Comparison of ENCODE assay signal across 8 cellular contexts in genomic region chr1:161021168-161021958, GRCh38. TPM values are rescaled to one million over a fixed set of nuclear protein-coding genes. Genes with fewer than 3 reads are reported as not detected.
DNase-seq lines count a peak whose midpoint lies in the region; ATAC-seq and TF ChIP-seq lines count a peak whose summit lies in the region.

No MANE protein-coding gene starts in this region.

- H3K9me3 ChIP-seq in liver (ENCODE audit: control insufficient read depth in 4 of 4, low read length in 3 of 4): no peaks in the 10 kb centered on the region

- TF ChIP-seq RAD21 in liver (IDR thresholded peaks at IDR 0.05): no peak

- ATAC-seq in GM19035 (IDR thresholded peaks at IDR 0.05; ENCODE audit: unreplicated experiment): peak; percentile 92
- peak; percentile 76 for ATAC-seq in HG03196 (IDR thresholded peaks at IDR 0.05; ENCODE audit: unreplicated experiment)

- H3K27me3 Mint-ChIP-seq in dendritic cell treated with granulocyte-macrophage colony-stimulating factor and Interleukin-4, amounts not matched to agents 40 ng/mL and 50 ng/mL, for 4 days: no peaks in the 10 kb centered on the region

- peak overlapping the region; percentile 68 to 97 for H3K9ac ChIP-seq in liver (ENCODE audit: low read depth in 1 of 2, low read length in 2 of 2)

- H3K36me3 ChIP-seq in liver (ENCODE audit: control insufficient read depth in 4 of 4, insufficient read depth in 3 of 4, low read depth in 1 of 4, low read length in 3 of 4): no peaks in the 10 kb centered on the region

- TF ChIP-seq CTCF in AG10803 (conservative IDR thresholded peaks at IDR 0.05; ENCODE audit: low read length): no peak
- TF ChIP-seq CTCF in liver (IDR thresholded peaks at IDR 0.05; ENCODE audit: low read depth, low read length, missing input control): no peak

- H3K36me3 Mint-ChIP-seq in dendritic cell treated with granulocyte-macrophage colony-stimulating factor and Interleukin-4, amounts not matched to agents 40 ng/mL and 50 ng/mL, for 4 days (ENCODE audit: low read depth): peaks cover 12% of the 10 kb centered on the region

- H3K27ac ChIP-seq in liver (ENCODE audit: low read depth in 1 of 2, low read length in 2 of 2): peak overlapping the region; percentile 82 to 92

- H3K9me3 Mint-ChIP-seq in dendritic cell treated with granulocyte-macrophage colony-stimulating factor and Interleukin-4, amounts not matched to agents 40 ng/mL and 50 ng/mL, for 4 days: no peaks in the 10 kb centered on the region

- peaks cover 11 to 32% (median 18%) of the 10 kb centered on the region in 4 donors for H3K4me1 ChIP-seq in liver (ENCODE audit: control insufficient read depth in 4 of 4, insufficient read depth in 4 of 4, low read length in 3 of 4)

- DNase-seq in AG10803 (ENCODE audit: low read depth): no peak
- DNase-seq in NCI-H460 (ENCODE audit: extremely low read depth, low read depth): peak; percentile 76
- peak; percentile 90 for DNase-seq in activated CD4-positive, alpha-beta T cell treated with anti-CD3 and anti-CD28 coated beads for 48 hours
- DNase-seq in stimulated activated CD4-positive, alpha-beta T cell treated with anti-CD3 and anti-CD28 coated beads, Interleukin-4, amount 100 ng/mL, for 4 hours: peak; percentile 85 to 87

- H3K27ac Mint-ChIP-seq in dendritic cell treated with granulocyte-macrophage colony-stimulating factor and Interleukin-4, amounts not matched to agents 40 ng/mL and 50 ng/mL, for 4 days: peak overlapping the region; percentile 86

- peak overlapping the region; percentile 88 for H3K4me3 Mint-ChIP-seq in dendritic cell treated with granulocyte-macrophage colony-stimulating factor and Interleukin-4, amounts not matched to agents 40 ng/mL and 50 ng/mL, for 4 days

- peaks cover 50% of the 10 kb centered on the region for H3K4me1 Mint-ChIP-seq in dendritic cell treated with granulocyte-macrophage colony-stimulating factor and Interleukin-4, amounts not matched to agents 40 ng/mL and 50 ng/mL, for 4 days (ENCODE audit: low read depth)

- WGBS in liver: 13% methylated on average over 34 of the region's 34 CpGs

- H3K27me3 ChIP-seq in liver (ENCODE audit: control insufficient read depth in 4 of 4, insufficient read depth in 4 of 4, low read length in 3 of 4): no peaks in the 10 kb centered on the region

- H3K4me3 ChIP-seq in AG10803 (ENCODE audit: low read length): peak overlapping the region; percentile 62
- peak overlapping the region; percentile 62 to 92 (median 74) for H3K4me3 ChIP-seq in liver (ENCODE audit: low read depth in 1 of 3, low read length in 3 of 3)

- intact Hi-C loops in dendritic cell treated with granulocyte-macrophage colony-stimulating factor and Interleukin-4, amounts not matched to agents 40 ng/mL and 50 ng/mL, for 4 days (cut with micrococcal nuclease): loop anchor here (1.0 kb wide), 1 partner anchor 24 kb away; the partner anchor contains the start of gene USF1

TF ChIP-seq in liver, 16 proteins besides CTCF, POLR2A, EP300 and RAD21:
- peak in 1 of 2 donors; percentile 28 for TF ChIP-seq JUND (IDR thresholded peaks at IDR 0.05)
- no peak for TF ChIP-seq HNF4G (IDR thresholded peaks at IDR 0.05)
- TF ChIP-seq YY1 (IDR thresholded peaks at IDR 0.05): peak; percentile 69
- no peak for TF ChIP-seq NR2F2 (IDR thresholded peaks at IDR 0.05)
- TF ChIP-seq EGR1 (IDR thresholded peaks at IDR 0.05; ENCODE audit: low read depth in 2 of 2): peak in 1 of 2 donors; percentile 24
- TF ChIP-seq HNF4A (conservative IDR thresholded peaks at IDR 0.05): peak in 1 of 2 donors; percentile 38
- no peak for TF ChIP-seq FOXA2 (IDR thresholded peaks at IDR 0.05)
- peak; percentile 26 to 36 for TF ChIP-seq RXRA (IDR thresholded peaks at IDR 0.05)
- TF ChIP-seq MAX (IDR thresholded peaks at IDR 0.05): no peak
- TF ChIP-seq REST (IDR thresholded peaks at IDR 0.05): peak; percentile 86
- TF ChIP-seq FOXA1 (IDR thresholded peaks at IDR 0.05): no peak
- peak; percentile 18 for TF ChIP-seq ZBTB33 (IDR thresholded peaks at IDR 0.05)
- TF ChIP-seq ATF3 (IDR thresholded peaks at IDR 0.05): no peak
- peak; percentile 82 for TF ChIP-seq TAF1 (conservative IDR thresholded peaks at IDR 0.05)
- peak; percentile 86 for TF ChIP-seq SP1 (IDR thresholded peaks at IDR 0.05)
- peak in 1 of 2 donors; percentile 47 for TF ChIP-seq GABPA (IDR thresholded peaks at IDR 0.05 in 1 of 2, conservative IDR thresholded peaks at IDR 0.05 in 1 of 2)

RNA-seq across cellular contexts. Expression of gene F11R, which starts 0.4 kb away (rescaled TPM):
- total RNA-seq in NCI-H460 (2014; rRNA removed; shearing (Covaris generic)): 20.7 and 23.7 TPM in 2 replicates
- polyA plus RNA-seq in NCI-H460 (2014; cell fraction: nucleus; rRNA removed): 12.4 and 29.5 TPM in 2 replicates
- total RNA-seq in liver: 10 to 100 TPM; 45.9 to 80.4 TPM
- 10 to 100 TPM; 25.8 to 45.3 TPM for polyA plus RNA-seq in liver

RNA-seq across cellular contexts. Expression of gene TSTD1, which starts 17.4 kb away (rescaled TPM):
- total RNA-seq in NCI-H460 (2014; rRNA removed; shearing (Covaris generic)): 29.8 and 37.6 TPM in 2 replicates
- 16.8 and 43.8 TPM in 2 replicates for polyA plus RNA-seq in NCI-H460 (2014; cell fraction: nucleus; rRNA removed)
- total RNA-seq in liver: 10 to 100 TPM; 10.9 to 23.6 TPM
- polyA plus RNA-seq in liver: 10 to 100 TPM; 45.9 to 67.5 TPM

RNA-seq across cellular contexts. Expression of gene USF1, which starts 24.4 kb away (rescaled TPM):
- total RNA-seq in NCI-H460 (2014; rRNA removed; shearing (Covaris generic)): 49.2 and 51.2 TPM in 2 replicates
- 109 and 173 TPM in 2 replicates for polyA plus RNA-seq in NCI-H460 (2014; cell fraction: nucleus; rRNA removed)
- total RNA-seq in liver: 10 to 100 TPM; 29.8 to 43.5 TPM
- polyA plus RNA-seq in liver: 10 to 100 TPM; 19.2 to 24.5 TPM

RNA-seq across cellular contexts. Expression of gene ARHGAP30, which starts 48.3 kb away (rescaled TPM):
- 0.45 TPM in 1 of 2 replicates, not detected in the other for total RNA-seq in NCI-H460 (2014; rRNA removed; shearing (Covaris generic))
- polyA plus RNA-seq in NCI-H460 (2014; cell fraction: nucleus; rRNA removed): 0.42 TPM in 1 of 2 replicates, not detected in the other
- 1 to 10 TPM; 6.6 to 8.9 TPM for total RNA-seq in liver
- 1 to 10 TPM; 1.2 to 3.5 TPM for polyA plus RNA-seq in liver
